Comparison of ENCODE assay signal across 8 cellular contexts in the genomic region with DNA sequence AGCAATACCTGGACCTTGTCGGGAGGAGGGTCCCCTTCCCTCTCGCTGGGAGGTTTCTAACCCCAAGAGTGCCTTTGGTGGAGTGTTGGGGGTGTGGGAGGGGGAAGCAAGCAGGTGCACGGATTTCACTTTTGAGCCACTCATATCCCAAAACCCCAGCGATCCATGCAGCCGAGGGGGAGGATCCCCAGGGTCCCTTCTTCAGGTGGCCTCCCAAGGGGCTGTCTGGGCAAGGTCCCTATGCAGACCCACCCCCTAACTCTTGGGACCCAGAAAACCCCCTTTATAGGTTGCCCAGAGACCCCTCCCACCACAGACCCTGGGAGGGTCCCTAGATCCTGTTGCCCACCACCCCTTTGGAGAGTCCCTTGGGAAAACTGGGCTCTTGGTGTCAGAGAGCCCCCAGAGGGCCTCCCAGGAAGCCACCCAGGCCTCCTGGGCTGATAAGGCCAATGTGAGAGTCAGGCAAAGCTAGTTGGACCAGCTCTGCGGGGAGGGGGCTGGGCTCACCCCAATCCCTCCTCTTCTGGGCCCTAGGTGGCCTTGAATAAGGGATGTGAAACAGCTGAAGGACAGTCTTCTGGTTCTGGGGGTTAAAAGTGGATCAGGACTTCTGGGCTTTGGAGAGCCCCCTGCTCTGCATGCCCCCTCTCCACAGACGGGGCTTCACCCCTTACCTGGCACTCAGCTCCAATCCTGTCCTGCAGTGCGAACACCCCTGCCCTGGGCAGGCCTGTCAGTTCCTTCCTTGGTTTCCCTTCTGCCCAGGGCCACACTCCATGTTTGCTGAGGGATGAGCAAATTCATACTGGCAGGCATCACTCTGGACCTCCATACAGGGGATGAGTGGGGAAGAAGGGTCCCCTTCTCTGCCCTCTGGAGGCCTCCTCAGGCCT. TPM values are rescaled to one million over a fixed set of nuclear protein-coding genes. Genes with fewer than 3 reads are reported as not detected.
DNase-seq lines count a peak whose midpoint lies in the region; ATAC-seq and TF ChIP-seq lines count a peak whose summit lies in the region.

No MANE protein-coding gene starts in this region.

- peak overlapping the region; percentile 96 for H2AFZ ChIP-seq in neural progenitor cell (replicated peaks)

- H3K9me3 ChIP-seq in AG04450 (ENCODE audit: control insufficient read depth, insufficient read depth, low read length), result no peaks in the 10 kb centered on the region; the same call in 1 of the 2 replicates
- H3K9me3 ChIP-seq in Peyer's patch, result no peaks in the 10 kb centered on the region
- H3K9me3 ChIP-seq in neural progenitor cell (ENCODE audit: low read depth), result no peaks in the 10 kb centered on the region
- H3K9me3 ChIP-seq in WERI-Rb-1 (ENCODE audit: severe bottlenecking), result no peaks in the 10 kb centered on the region

- CTCF ChIA-PET in AG04450 (lab: Charles Lee), result interaction anchor here (0.6 to 1.4 kb wide), 2 partner anchors 22 to 27 kb away, joined by 4 to 6 read pairs; no protein-coding TSS in a partner anchor

- no peaks in the 10 kb centered on the region for H3K9me3 Mint-ChIP-seq in neural progenitor cell

- H3K4me2 ChIP-seq in neural progenitor cell, result peak overlapping the region; percentile 80

- peaks cover 24% of the 10 kb centered on the region for H3K27me3 Mint-ChIP-seq in neural progenitor cell (ENCODE audit: insufficient read depth, low read depth)

- H3K27me3 ChIP-seq in AG04450 (ENCODE audit: control insufficient read depth, insufficient read depth, low read length) (no peaks in the 10 kb centered on the region), Peyer's patch (no peaks in the 10 kb centered on the region), neural progenitor cell (peaks cover 80% of the 10 kb centered on the region), WERI-Rb-1 (ENCODE audit: insufficient read depth, low read depth, severe bottlenecking) (peaks cover 21% of the 10 kb centered on the region)

- no peak overlapping the region for H3K27ac Mint-ChIP-seq in neural progenitor cell

- H3F3A ChIP-seq in neural progenitor cell (ENCODE audit: low read depth), result peaks cover 7% of the 10 kb centered on the region

- H3K79me2 ChIP-seq in neural progenitor cell (ENCODE audit: low read depth), result no peaks in the 10 kb centered on the region

- no peak for TF ChIP-seq POLR2A in Peyer's patch (IDR thresholded peaks at IDR 0.05)

- peak; percentile 45 for ATAC-seq in esophagus mucosa

- peaks cover 32% of the 10 kb centered on the region for H4K20me1 ChIP-seq in neural progenitor cell (ENCODE audit: low read depth)

- peaks cover 3 to 22% (median 12%) of the 10 kb centered on the region in 4 donors for H3K4me1 ChIP-seq in Peyer's patch
- peaks cover 4% of the 10 kb centered on the region for H3K4me1 ChIP-seq in neural progenitor cell

- TF ChIP-seq CTCF in AG04450 (IDR thresholded peaks at IDR 0.05; ENCODE audit: low read depth, low read length) (no peak), Peyer's patch (IDR thresholded peaks at IDR 0.05) (no peak), neural progenitor cell (IDR thresholded peaks at IDR 0.05) (no peak), WERI-Rb-1 (IDR thresholded peaks at IDR 0.05; ENCODE audit: low read depth, low read length) (no peak)

- H3K4me3 Mint-ChIP-seq in neural progenitor cell, result peak overlapping the region; percentile 76

- POLR2A ChIA-PET in AG04450 (lab: Yijun Ruan, JAX), result no interaction called here

- H3K9ac ChIP-seq in neural progenitor cell, result peak overlapping the region; percentile 83

- no peaks in the 10 kb centered on the region for H3K36me3 Mint-ChIP-seq in neural progenitor cell

- DNase-seq in AG04450 (ENCODE audit: low read depth, low spot score) (no peak), Peyer's patch (peak in 1 of 3 donors; percentile 43), neural progenitor cell (ENCODE audit: low spot score) (no peak), WERI-Rb-1 (no peak), AG08396 (ENCODE audit: low spot score) (no peak), SW480 (ENCODE audit: low spot score) (no peak)
- DNase-seq in stimulated activated CD4-positive, alpha-beta T cell treated with anti-CD3 and anti-CD28 coated beads, Interleukin-15, amount 100 ng/mL, for 24 hours, result no peak

- H3K4me1 Mint-ChIP-seq in neural progenitor cell, result peaks cover 17% of the 10 kb centered on the region

- H3K36me3 ChIP-seq in Peyer's patch, result no peaks in the 10 kb centered on the region
- no peaks in the 10 kb centered on the region for H3K36me3 ChIP-seq in neural progenitor cell
- no peaks in the 10 kb centered on the region for H3K36me3 ChIP-seq in WERI-Rb-1

- H3K4me3 ChIP-seq in AG04450 (ENCODE audit: low read depth, low read length), result peak overlapping the region; percentile 64
- peak overlapping the region; percentile 46 to 66 (median 52) for H3K4me3 ChIP-seq in Peyer's patch
- peak overlapping the region; percentile 83 for H3K4me3 ChIP-seq in neural progenitor cell
- H3K4me3 ChIP-seq in WERI-Rb-1 (ENCODE audit: low read depth, low read length), result no peak overlapping the region

- H3K27ac ChIP-seq in AG04450 (ENCODE audit: low read depth, low read length) (no peak overlapping the region), Peyer's patch (peak overlapping the region; percentile 60 to 75 (median 64)), neural progenitor cell (no peak overlapping the region), WERI-Rb-1 (no peak overlapping the region)

RNA-seq across cellular contexts. Expression of a gene that starts 0.9 kb away (rescaled TPM):
- polyA plus RNA-seq in AG04450 (2011; rRNA removed), result 14.4 and 17.0 TPM in 2 replicates
- polyA minus RNA-seq in AG04450 (2011; rRNA and poly(A)+ RNA removed), result 20.6 and 32.9 TPM in 2 replicates
- total RNA-seq in Peyer's patch (10 to 100 TPM; 36.6 to 47.0 (median 40.5) TPM), esophagus mucosa (72.5 TPM), neural progenitor cell (ENCODE audit: low replicate concordance) (38.6 and 42.4 TPM in 2 replicates)

RNA-seq across cellular contexts. Expression of a gene that starts 8.6 kb away (rescaled TPM):
- polyA plus RNA-seq in AG04450 (2011; rRNA removed), result 0.04 and 0.06 TPM in 2 replicates
- not detected in 2 replicates for polyA minus RNA-seq in AG04450 (2011; rRNA and poly(A)+ RNA removed)
- total RNA-seq in Peyer's patch (1 to 10 TPM in 1 of 4 donors, under 1 TPM in 3; 0.18 to 2.2 (median 0.75) TPM), esophagus mucosa (0.08 TPM), neural progenitor cell (ENCODE audit: low replicate concordance) (0.60 and 1.4 TPM in 2 replicates)

RNA-seq across cellular contexts. Expression of a gene that starts 39.8 kb away (rescaled TPM):
- polyA plus RNA-seq in AG04450 (2011; rRNA removed), result 2.6 and 5.3 TPM in 2 replicates
- 5.9 and 10.7 TPM in 2 replicates for polyA minus RNA-seq in AG04450 (2011; rRNA and poly(A)+ RNA removed)
- total RNA-seq in Peyer's patch (100 to 1,000 TPM in 3 of 4 donors, 10 to 100 TPM in 1; 59.4 to 309 (median 230) TPM), esophagus mucosa (6.1 TPM), neural progenitor cell (ENCODE audit: low replicate concordance) (4.9 and 5.6 TPM in 2 replicates)

Comparison
In these comparisons a context has a peak if more than half of its experiments do, and no peak if none do; other contexts are left out.
1. H3K27ac ChIP-seq: peak in Peyer's patch (4 of 4); none in AG04450 (single experiment), neural progenitor cell (single experiment) and WERI-Rb-1 (single experiment).